Comparison of ENCODE assay signal across 1 cellular context in genomic region chr17:34584805-34585416, GRCh38.
TF ChIP-seq lines count a peak whose summit lies in the region.

No MANE protein-coding gene starts in this region.

TF ChIP-seq in GM23338, 12 proteins besides CTCF, POLR2A, EP300 and RAD21 (continued from another document):
- TF ChIP-seq, protein P1, sequence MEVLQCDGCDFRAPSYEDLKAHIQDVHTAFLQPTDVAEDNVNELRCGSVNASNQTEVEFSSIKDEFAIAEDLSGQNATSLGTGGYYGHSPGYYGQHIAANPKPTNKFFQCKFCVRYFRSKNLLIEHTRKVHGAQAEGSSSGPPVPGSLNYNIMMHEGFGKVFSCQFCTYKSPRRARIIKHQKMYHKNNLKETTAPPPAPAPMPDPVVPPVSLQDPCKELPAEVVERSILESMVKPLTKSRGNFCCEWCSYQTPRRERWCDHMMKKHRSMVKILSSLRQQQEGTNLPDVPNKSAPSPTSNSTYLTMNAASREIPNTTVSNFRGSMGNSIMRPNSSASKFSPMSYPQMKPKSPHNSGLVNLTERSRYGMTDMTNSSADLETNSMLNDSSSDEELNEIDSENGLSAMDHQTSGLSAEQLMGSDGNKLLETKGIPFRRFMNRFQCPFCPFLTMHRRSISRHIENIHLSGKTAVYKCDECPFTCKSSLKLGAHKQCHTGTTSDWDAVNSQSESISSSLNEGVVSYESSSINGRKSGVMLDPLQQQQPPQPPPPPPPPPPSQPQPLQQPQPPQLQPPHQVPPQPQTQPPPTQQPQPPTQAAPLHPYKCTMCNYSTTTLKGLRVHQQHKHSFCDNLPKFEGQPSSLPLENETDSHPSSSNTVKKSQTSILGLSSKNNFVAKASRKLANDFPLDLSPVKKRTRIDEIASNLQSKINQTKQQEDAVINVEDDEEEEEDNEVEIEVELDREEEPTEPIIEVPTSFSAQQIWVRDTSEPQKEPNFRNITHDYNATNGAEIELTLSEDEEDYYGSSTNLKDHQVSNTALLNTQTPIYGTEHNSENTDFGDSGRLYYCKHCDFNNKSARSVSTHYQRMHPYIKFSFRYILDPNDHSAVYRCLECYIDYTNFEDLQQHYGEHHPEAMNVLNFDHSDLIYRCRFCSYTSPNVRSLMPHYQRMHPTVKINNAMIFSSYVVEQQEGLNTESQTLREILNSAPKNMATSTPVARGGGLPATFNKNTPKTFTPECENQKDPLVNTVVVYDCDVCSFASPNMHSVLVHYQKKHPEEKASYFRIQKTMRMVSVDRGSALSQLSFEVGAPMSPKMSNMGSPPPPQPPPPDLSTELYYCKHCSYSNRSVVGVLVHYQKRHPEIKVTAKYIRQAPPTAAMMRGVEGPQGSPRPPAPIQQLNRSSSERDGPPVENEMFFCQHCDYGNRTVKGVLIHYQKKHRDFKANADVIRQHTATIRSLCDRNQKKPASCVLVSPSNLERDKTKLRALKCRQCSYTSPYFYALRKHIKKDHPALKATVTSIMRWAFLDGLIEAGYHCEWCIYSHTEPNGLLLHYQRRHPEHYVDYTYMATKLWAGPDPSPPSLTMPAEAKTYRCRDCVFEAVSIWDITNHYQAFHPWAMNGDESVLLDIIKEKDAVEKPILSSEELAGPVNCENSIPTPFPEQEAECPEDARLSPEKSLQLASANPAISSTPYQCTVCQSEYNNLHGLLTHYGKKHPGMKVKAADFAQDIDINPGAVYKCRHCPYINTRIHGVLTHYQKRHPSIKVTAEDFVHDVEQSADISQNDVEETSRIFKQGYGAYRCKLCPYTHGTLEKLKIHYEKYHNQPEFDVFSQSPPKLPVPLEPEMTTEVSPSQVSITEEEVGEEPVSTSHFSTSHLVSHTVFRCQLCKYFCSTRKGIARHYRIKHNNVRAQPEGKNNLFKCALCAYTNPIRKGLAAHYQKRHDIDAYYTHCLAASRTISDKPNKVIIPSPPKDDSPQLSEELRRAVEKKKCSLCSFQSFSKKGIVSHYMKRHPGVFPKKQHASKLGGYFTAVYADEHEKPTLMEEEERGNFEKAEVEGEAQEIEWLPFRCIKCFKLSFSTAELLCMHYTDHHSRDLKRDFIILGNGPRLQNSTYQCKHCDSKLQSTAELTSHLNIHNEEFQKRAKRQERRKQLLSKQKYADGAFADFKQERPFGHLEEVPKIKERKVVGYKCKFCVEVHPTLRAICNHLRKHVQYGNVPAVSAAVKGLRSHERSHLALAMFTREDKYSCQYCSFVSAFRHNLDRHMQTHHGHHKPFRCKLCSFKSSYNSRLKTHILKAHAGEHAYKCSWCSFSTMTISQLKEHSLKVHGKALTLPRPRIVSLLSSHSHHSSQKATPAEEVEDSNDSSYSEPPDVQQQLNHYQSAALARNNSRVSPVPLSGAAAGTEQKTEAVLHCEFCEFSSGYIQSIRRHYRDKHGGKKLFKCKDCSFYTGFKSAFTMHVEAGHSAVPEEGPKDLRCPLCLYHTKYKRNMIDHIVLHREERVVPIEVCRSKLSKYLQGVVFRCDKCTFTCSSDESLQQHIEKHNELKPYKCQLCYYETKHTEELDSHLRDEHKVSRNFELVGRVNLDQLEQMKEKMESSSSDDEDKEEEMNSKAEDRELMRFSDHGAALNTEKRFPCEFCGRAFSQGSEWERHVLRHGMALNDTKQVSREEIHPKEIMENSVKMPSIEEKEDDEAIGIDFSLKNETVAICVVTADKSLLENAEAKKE (CRISPR knock-in tag; IDR thresholded peaks at IDR 0.05), result no peak
